Comparison of ENCODE assay signal across 16 cellular contexts in genomic region chr1:115313173-115313572, GRCh38. TPM values are rescaled to one million over a fixed set of nuclear protein-coding genes. Genes with fewer than 3 reads are reported as not detected.
DNase-seq lines count a peak whose midpoint lies in the region; FAIRE-seq and TF ChIP-seq lines count a peak whose summit lies in the region.
"Had no signal": no experiment of that assay in that cellular context is flagged by ENCODE, and none has a peak within 500 bp of the region (broad histone marks: within the 10 kb centered on the region; RNA-seq: fewer than 3 reads in every experiment).

No MANE protein-coding gene starts in this region.

- WGBS in stomach, 5 donors, result 64 to 90% (median 87%) methylated on average over 1 of the region's 1 CpG

- H3K4me1 ChIP-seq in A673 (ENCODE audit: insufficient read depth, low read length, poor library complexity, severe bottlenecking), result peaks cover 23% of the 10 kb centered on the region
- H3K4me1 ChIP-seq in OCI-LY7 (ENCODE audit: insufficient read depth, low read length, poor library complexity, severe bottlenecking), result peaks cover 54% of the 10 kb centered on the region
- H3K4me1 ChIP-seq in stomach, result peaks cover 8 to 23% (median 14%) of the 10 kb centered on the region in 4 donors
- H3K4me1 ChIP-seq in vagina, result peaks cover 11% of the 10 kb centered on the region
- H3K4me1 ChIP-seq: Caco-2 had no signal

- FAIRE-seq in frontal cortex (lab: Jason Lieb, UNC), result no peak
- FAIRE-seq: H54 had no signal

- CTCF ChIA-PET in A673 (lab: Charles Lee), result no interaction called here
- CTCF ChIA-PET in OCI-LY7 (lab: Charles Lee; ENCODE audit: unreplicated experiment), result no interaction called here

- H2AFZ ChIP-seq in OCI-LY7 (ENCODE audit: low read length), result no peak overlapping the region

- H3K9me3 ChIP-seq in A673 (ENCODE audit: low read depth, low read length, poor library complexity, severe bottlenecking) (no peaks in the 10 kb centered on the region), OCI-LY7 (ENCODE audit: low read length) (no peaks in the 10 kb centered on the region), stomach (no peaks in the 10 kb centered on the region), vagina (no peaks in the 10 kb centered on the region)
- H3K9me3 ChIP-seq: Caco-2, MG63, SK-N-SH had no signal

- no peak for TF ChIP-seq EP300 in stomach (IDR thresholded peaks at IDR 0.05)

- in situ Hi-C loops in G401 (cut with HindIII; ENCODE audit: low sequenced_read_pairs), result no loop called here

- 0 out of 2 replicates have a peak overlapping the region, but pooled peaks have one; percentile 20 for H3K4me2 ChIP-seq in OCI-LY7 (ENCODE audit: low read length)
- H3K4me2 ChIP-seq: SK-N-SH had no signal

- H3K4me3 ChIP-seq in A673 (ENCODE audit: low read depth, low read length, poor library complexity, severe bottlenecking), result no peak overlapping the region
- no peak overlapping the region for H3K4me3 ChIP-seq in OCI-LY7 (ENCODE audit: low read depth, low read length, poor library complexity, severe bottlenecking)
- H3K4me3 ChIP-seq in stomach, result no peak overlapping the region
- no peak overlapping the region for H3K4me3 ChIP-seq in vagina
- H3K4me3 ChIP-seq: MG63 had no signal

- DNase-seq in A673 (ENCODE audit: low spot score), result peak; percentile 9
- peak; percentile 1 for DNase-seq in G401 (ENCODE audit: low spot score)
- DNase-seq in OCI-LY7 (ENCODE audit: low spot score), result no peak
- peak; percentile 12 for DNase-seq in medulla oblongata (ENCODE audit: extremely low spot score)
- no peak for DNase-seq in stomach
- no peak for DNase-seq in stimulated activated CD4-positive, alpha-beta T cell treated with anti-CD3 and anti-CD28 coated beads, Interleukin-12 subunit alpha, Interleukin-12 subunit beta, amount 100 ng/mL, for 4 hours
- DNase-seq in vagina (ENCODE audit: extremely low spot score in 2 of 2), result no peak
- DNase-seq in frontal cortex (ENCODE audit: low spot score in 2 of 2), result no peak
- DNase-seq: AML-193, Caco-2, GDM1, MG63, NCI-H187 treated with DMSO at 0.1 percent for 48 hours, NCI-H69, SK-N-SH had no signal

- H3K27me3 ChIP-seq in A673 (replicated peaks; ENCODE audit: insufficient read depth, low read depth, low read length, poor library complexity) (no peaks in the 10 kb centered on the region), stomach (no peaks in the 10 kb centered on the region), vagina (no peaks in the 10 kb centered on the region)
- H3K27me3 ChIP-seq: MG63 had no signal

- H3K36me3 ChIP-seq in A673 (ENCODE audit: insufficient read depth, low read length, poor library complexity, severe bottlenecking) (no peaks in the 10 kb centered on the region), OCI-LY7 (ENCODE audit: insufficient read depth, low read length) (no peaks in the 10 kb centered on the region), stomach (no peaks in the 10 kb centered on the region), vagina (no peaks in the 10 kb centered on the region)
- H3K36me3 ChIP-seq: MG63 had no signal

- TF ChIP-seq POLR2A in stomach (IDR thresholded peaks at IDR 0.05) (no peak), vagina (IDR thresholded peaks at IDR 0.05) (no peak)

- no peaks in the 10 kb centered on the region for H3K9me2 ChIP-seq in OCI-LY7 (ENCODE audit: insufficient read depth, low read length)
- H3K9me2 ChIP-seq: SK-N-SH had no signal

- intact Hi-C loops in A673 (cut with micrococcal nuclease; ENCODE audit: unreplicated experiment) (no loop called here), OCI-LY7 (cut with micrococcal nuclease; ENCODE audit: unreplicated experiment) (no loop called here), stomach (cut with DNase I; ENCODE audit: low total_unique reads) (no loop called here), vagina (cut with DNase I) (no loop called here)

- POLR2A ChIA-PET in A673 (lab: Charles Lee; ENCODE audit: low non-redundant PET) (no interaction called here), OCI-LY7 (lab: Charles Lee) (interaction anchor here (0.8 kb wide), 2 partner anchors 13 to 144 kb away, joined by 3 read pairs; no protein-coding TSS in a partner anchor)

- TF ChIP-seq CTCF in A673 (conservative IDR thresholded peaks at IDR 0.05; ENCODE audit: low read depth, low read length), result no peak
- TF ChIP-seq CTCF in OCI-LY7 (conservative IDR thresholded peaks at IDR 0.05; ENCODE audit: low read length), result no peak
- no peak for TF ChIP-seq CTCF in stomach (IDR thresholded peaks at IDR 0.05)
- TF ChIP-seq CTCF in vagina (IDR thresholded peaks at IDR 0.05), result no peak

- no peaks in the 10 kb centered on the region for H4K20me1 ChIP-seq in OCI-LY7 (ENCODE audit: insufficient read depth, low read length)

- BruUV-seq in A673 (replicated peaks; lab: Mats Ljungman, UMichigan) (no TSS peak), OCI-LY7 (replicated peaks; lab: Mats Ljungman, UMichigan) (no TSS peak)

- no peak overlapping the region for H3K27ac ChIP-seq in A673 (ENCODE audit: low read depth, low read length, poor library complexity, severe bottlenecking)
- no peak overlapping the region for H3K27ac ChIP-seq in OCI-LY7 (ENCODE audit: low read depth, low read length, poor library complexity, severe bottlenecking)
- peak overlapping the region in 2 of 5 donors; percentile 9 to 15 for H3K27ac ChIP-seq in stomach
- no peak overlapping the region for H3K27ac ChIP-seq in vagina

- H3K79me2 ChIP-seq in OCI-LY7 (ENCODE audit: insufficient read depth, low read depth, low read length), result no peaks in the 10 kb centered on the region

RNA-seq across cellular contexts. Expression of gene NGF, which starts 24.9 kb away (rescaled TPM):
- total RNA-seq in A673 (2021) (0.39 and 0.47 TPM in 2 replicates), OCI-LY7 (2022) (not detected in 2 replicates), stomach (1 to 10 TPM in 3 of 5 donors, not detected in 2; 1.8 to 3.1 (median 2.2) TPM), vagina (2.7 TPM), frontal cortex (0.82 TPM)
- total RNA-seq in G401 (2014; rRNA removed; shearing (Covaris generic)), result 1.4 TPM in 1 of 2 replicates, not detected in the other
- not detected in 2 replicates for total RNA-seq in OCI-LY7 (2014; rRNA removed; shearing (Covaris generic))
- 1 to 10 TPM in 1 of 3 donors, under 1 TPM in 1, not detected in 1; 0.31 to 1.5 TPM for polyA plus RNA-seq in stomach
- total RNA-seq: Caco-2 had no signal

Comparison
In these comparisons a context has a peak if more than half of its experiments do, and no peak if none do; other contexts are left out.
1. DNase-seq: peak in A673 (single experiment), G401 (single experiment) and medulla oblongata (single experiment); none in OCI-LY7 (single experiment), stomach (single experiment), stimulated activated CD4-positive, alpha-beta T cell treated with anti-CD3 and anti-CD28 coated beads, Interleukin-12 subunit alpha, Interleukin-12 subunit beta, amount 100 ng/mL, for 4 hours (single experiment), vagina (0 of 2) and frontal cortex (0 of 2).